In genomic region chr1:92298573-92299476, GRCh38 we compare ENCODE assay signal across 8 cellular contexts. TPM values are rescaled to one million over a fixed set of nuclear protein-coding genes. Genes with fewer than 3 reads are reported as not detected.
A peak's percentile ranks its signal among the peaks of the same experiment; 100 is the strongest.
DNase-seq lines count a peak whose midpoint lies in the region; ATAC-seq lines count a peak whose summit lies in the region.

A gene with protein sequence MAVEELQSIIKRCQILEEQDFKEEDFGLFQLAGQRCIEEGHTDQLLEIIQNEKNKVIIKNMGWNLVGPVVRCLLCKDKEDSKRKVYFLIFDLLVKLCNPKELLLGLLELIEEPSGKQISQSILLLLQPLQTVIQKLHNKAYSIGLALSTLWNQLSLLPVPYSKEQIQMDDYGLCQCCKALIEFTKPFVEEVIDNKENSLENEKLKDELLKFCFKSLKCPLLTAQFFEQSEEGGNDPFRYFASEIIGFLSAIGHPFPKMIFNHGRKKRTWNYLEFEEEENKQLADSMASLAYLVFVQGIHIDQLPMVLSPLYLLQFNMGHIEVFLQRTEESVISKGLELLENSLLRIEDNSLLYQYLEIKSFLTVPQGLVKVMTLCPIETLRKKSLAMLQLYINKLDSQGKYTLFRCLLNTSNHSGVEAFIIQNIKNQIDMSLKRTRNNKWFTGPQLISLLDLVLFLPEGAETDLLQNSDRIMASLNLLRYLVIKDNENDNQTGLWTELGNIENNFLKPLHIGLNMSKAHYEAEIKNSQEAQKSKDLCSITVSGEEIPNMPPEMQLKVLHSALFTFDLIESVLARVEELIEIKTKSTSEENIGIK (minus strand): TSS chr1:92298987. CDS start chr1:92297999, 988 bp downstream.
TSS of gene RPAP2 (plus strand) at chr1:92299059. CDS start at chr1:92299074, 15 bp downstream.

- H3K27me3 ChIP-seq in layer of hippocampus (ENCODE audit: control insufficient read depth, insufficient read depth, low read length) = no peaks in the 10 kb centered on the region

- peak; percentile 76 to 84 for DNase-seq in AML-193 (lab: John Stamatoyannopoulos, UW)
- peak; percentile 88 for DNase-seq in NCI-H345 (lab: John Stamatoyannopoulos, UW)
- peak; percentile 53 for DNase-seq in activated CD4-positive, alpha-beta T cell treated with anti-CD3 and anti-CD28 coated beads for 1 hour
- DNase-seq in cerebellum (ENCODE audit: low spot score) = peak; percentile 91
- peak; percentile 33 to 71 (median 60) for DNase-seq in stimulated activated CD4-positive, alpha-beta T cell treated with anti-CD3 and anti-CD28 coated beads, Interleukin-1b, Interleukin-23, amount 100 ng/mL, for 24 hours (ENCODE audit: low read depth in 4 of 4, low spot score in 1 of 4)

- ATAC-seq in GM19023 (IDR thresholded peaks at IDR 0.05; ENCODE audit: unreplicated experiment) (peak; percentile 99), HG03196 (IDR thresholded peaks at IDR 0.05; ENCODE audit: unreplicated experiment) (peak; percentile 97)

- peak within 1 kb of the TSS; percentile 88 for H3K27ac ChIP-seq in layer of hippocampus (ENCODE audit: low read depth, low read length)

RNA-seq across cellular contexts. Expression of the first gene that starts in this region (rescaled TPM):
- total RNA-seq in cerebellum = 27.8 TPM

RNA-seq across cellular contexts. Expression of gene RPAP2, which starts in this region (rescaled TPM):
- 28.1 TPM for total RNA-seq in cerebellum

Comparison
In these comparisons a context has a peak if more than half of its experiments do, and no peak if none do; other contexts are left out.
1. Peak in every context shown above with its lines: DNase-seq, ATAC-seq and H3K27ac ChIP-seq.